1 cellular context compared by ENCODE assay signal in the genomic region with DNA sequence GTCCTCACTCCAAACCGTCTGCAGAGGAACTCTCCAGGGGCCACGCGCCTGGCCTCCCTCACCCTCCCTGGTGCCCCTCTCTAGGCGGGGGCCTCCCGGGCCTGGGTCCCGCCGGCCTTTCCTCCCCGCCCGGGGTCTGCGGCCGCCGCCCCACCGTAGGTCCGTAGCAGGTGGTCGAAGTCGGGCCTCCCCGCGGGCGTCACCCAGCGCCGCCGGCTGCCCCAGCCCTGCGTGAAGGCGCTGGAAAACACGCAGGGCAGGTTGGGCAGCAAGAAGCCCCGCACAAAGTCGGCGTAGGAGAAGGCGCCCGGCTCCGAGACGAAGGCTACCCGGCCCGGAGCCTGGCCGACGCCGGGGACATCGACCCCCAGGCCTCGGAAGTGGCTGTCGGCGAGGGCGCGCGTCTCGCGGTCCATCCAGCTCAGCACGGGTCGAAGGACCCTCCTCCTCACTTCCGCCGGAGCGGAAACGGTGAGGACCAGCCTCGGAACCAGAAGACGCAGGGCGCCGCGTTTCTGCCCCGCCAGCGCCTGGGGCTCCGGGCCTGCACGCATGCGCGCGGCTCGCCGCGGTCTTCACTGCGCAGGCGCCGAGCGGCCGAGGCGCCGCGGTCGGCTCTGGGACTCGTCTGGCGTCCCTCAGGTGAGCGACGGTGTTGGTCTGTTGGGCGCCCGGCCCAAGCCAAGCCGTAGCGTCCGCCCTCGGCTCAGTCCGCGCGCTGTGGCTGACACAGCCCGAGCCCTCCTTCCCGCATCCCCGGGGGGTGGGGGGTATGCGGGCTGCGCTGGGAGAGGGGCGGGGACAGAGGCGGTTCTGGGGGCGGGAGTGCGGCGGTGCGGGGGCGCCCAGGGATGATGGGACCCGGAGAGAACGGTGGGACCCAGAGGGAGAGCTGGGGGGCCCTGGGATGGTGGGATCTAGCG.
A peak's percentile ranks its signal among the peaks of the same experiment; 100 is the strongest.
TF ChIP-seq lines count a peak whose summit lies in the region.

A gene with protein sequence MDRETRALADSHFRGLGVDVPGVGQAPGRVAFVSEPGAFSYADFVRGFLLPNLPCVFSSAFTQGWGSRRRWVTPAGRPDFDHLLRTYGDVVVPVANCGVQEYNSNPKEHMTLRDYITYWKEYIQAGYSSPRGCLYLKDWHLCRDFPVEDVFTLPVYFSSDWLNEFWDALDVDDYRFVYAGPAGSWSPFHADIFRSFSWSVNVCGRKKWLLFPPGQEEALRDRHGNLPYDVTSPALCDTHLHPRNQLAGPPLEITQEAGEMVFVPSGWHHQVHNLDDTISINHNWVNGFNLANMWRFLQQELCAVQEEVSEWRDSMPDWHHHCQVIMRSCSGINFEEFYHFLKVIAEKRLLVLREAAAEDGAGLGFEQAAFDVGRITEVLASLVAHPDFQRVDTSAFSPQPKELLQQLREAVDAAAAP (minus strand): TSS at position 445 of the 923 bp plus-strand sequence. CDS start 29 bp downstream, at position 416.
A gene with protein sequence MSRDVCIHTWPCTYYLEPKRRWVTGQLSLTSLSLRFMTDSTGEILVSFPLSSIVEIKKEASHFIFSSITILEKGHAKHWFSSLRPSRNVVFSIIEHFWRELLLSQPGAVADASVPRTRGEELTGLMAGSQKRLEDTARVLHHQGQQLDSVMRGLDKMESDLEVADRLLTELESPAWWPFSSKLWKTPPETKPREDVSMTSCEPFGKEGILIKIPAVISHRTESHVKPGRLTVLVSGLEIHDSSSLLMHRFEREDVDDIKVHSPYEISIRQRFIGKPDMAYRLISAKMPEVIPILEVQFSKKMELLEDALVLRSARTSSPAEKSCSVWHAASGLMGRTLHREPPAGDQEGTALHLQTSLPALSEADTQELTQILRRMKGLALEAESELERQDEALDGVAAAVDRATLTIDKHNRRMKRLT (plus strand): TSS at position 578 of the 923 bp plus-strand sequence. CDS start 12,302 bp downstream, outside the sequence.

TF ChIP-seq in K562, 482 proteins besides CTCF, POLR2A, EP300 and RAD21 (continued from another document):
- TF ChIP-seq, protein P1, sequence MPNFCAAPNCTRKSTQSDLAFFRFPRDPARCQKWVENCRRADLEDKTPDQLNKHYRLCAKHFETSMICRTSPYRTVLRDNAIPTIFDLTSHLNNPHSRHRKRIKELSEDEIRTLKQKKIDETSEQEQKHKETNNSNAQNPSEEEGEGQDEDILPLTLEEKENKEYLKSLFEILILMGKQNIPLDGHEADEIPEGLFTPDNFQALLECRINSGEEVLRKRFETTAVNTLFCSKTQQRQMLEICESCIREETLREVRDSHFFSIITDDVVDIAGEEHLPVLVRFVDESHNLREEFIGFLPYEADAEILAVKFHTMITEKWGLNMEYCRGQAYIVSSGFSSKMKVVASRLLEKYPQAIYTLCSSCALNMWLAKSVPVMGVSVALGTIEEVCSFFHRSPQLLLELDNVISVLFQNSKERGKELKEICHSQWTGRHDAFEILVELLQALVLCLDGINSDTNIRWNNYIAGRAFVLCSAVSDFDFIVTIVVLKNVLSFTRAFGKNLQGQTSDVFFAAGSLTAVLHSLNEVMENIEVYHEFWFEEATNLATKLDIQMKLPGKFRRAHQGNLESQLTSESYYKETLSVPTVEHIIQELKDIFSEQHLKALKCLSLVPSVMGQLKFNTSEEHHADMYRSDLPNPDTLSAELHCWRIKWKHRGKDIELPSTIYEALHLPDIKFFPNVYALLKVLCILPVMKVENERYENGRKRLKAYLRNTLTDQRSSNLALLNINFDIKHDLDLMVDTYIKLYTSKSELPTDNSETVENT (CRISPR knock-in tag; IDR thresholded peaks at IDR 0.05): peak; percentile 96
- 0 out of 2 replicates have a peak, but pooled peaks have one; percentile 63 for TF ChIP-seq SAFB (IDR thresholded peaks at IDR 0.05; ENCODE audit: borderline replicate concordance, low read depth, low read length)
- peak; percentile 95 for TF ChIP-seq EP400 (IDR thresholded peaks at IDR 0.05)
- no peak for TF ChIP-seq KLF16 (IDR thresholded peaks at IDR 0.05)
- TF ChIP-seq, protein P2, sequence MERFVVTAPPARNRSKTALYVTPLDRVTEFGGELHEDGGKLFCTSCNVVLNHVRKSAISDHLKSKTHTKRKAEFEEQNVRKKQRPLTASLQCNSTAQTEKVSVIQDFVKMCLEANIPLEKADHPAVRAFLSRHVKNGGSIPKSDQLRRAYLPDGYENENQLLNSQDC (CRISPR knock-in tag; IDR thresholded peaks at IDR 0.05): peak; percentile 71; the same call in 1 of the 2 replicates
- TF ChIP-seq ATF7 (IDR thresholded peaks at IDR 0.05): peak; percentile 91
- TF ChIP-seq, protein P3, sequence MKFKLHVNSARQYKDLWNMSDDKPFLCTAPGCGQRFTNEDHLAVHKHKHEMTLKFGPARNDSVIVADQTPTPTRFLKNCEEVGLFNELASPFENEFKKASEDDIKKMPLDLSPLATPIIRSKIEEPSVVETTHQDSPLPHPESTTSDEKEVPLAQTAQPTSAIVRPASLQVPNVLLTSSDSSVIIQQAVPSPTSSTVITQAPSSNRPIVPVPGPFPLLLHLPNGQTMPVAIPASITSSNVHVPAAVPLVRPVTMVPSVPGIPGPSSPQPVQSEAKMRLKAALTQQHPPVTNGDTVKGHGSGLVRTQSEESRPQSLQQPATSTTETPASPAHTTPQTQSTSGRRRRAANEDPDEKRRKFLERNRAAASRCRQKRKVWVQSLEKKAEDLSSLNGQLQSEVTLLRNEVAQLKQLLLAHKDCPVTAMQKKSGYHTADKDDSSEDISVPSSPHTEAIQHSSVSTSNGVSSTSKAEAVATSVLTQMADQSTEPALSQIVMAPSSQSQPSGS (CRISPR knock-in tag; IDR thresholded peaks at IDR 0.05): no peak
